In the genomic region with DNA sequence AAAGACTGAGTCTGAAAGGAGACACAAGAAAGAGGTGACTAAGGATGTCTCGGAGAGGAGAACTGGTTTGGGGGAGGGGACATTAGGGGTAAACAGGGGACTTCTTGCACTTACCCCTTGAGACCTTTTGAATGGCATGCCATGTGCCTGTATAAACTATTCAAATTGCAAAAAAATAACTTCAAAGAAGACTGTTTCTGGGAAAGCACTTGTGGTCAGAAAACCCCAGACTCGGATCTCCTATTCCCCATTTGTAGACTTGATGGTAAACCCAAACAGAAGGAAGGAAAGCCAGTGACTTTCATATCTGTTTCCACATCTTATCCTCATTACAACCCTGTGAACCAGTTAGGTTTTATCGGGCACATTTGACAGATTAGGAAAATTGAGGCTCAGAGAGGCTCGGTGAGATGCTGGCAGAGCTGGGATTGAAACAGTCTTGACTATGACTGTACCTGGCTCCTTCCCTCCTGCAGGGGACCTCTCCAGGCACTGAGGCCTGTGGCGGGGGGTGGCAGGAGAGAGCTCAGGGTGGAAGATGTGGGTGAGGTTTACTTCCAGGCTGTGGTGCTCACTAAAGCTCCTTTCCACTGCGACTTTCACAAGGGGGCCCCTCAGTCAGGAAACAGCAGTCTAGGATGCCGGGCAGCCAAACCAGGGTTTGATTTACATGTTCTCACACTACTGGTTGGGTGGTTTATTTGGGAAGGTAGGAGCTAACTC, we compare ENCODE assay signal across 1 cellular context.
TF ChIP-seq lines count a peak whose summit lies in the region.

No MANE protein-coding gene starts in this region.

TF ChIP-seq in HepG2, 621 proteins besides CTCF, POLR2A, EP300 and RAD21:
- no peak for TF ChIP-seq SRSF4 (IDR thresholded peaks at IDR 0.05; ENCODE audit: low read depth, low read length, poor library complexity, severe bottlenecking)
- no peak for TF ChIP-seq KDM1A (CRISPR knock-in tag; IDR thresholded peaks at IDR 0.05)
- TF ChIP-seq ZNF691 (CRISPR knock-in tag; IDR thresholded peaks at IDR 0.05; ENCODE audit: borderline replicate concordance, low read depth), result no peak
- no peak for TF ChIP-seq ZNF639 (CRISPR knock-in tag; conservative IDR thresholded peaks at IDR 0.05)
- TF ChIP-seq, protein P1, sequence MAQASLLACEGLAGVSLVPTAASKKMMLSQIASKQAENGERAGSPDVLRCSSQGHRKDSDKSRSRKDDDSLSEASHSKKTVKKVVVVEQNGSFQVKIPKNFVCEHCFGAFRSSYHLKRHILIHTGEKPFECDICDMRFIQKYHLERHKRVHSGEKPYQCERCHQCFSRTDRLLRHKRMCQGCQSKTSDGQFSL (CRISPR knock-in tag; IDR thresholded peaks at IDR 0.05), result no peak
- TF ChIP-seq MAZ (IDR thresholded peaks at IDR 0.05; ENCODE audit: borderline replicate concordance, low read depth, low read length), result no peak
- TF ChIP-seq MAZ (CRISPR knock-in tag; IDR thresholded peaks at IDR 0.05; ENCODE audit: low read depth), result no peak
- no peak for TF ChIP-seq ZFP91 (CRISPR knock-in tag; IDR thresholded peaks at IDR 0.05; ENCODE audit: borderline replicate concordance)
- no peak for TF ChIP-seq ARNT2 (CRISPR knock-in tag; IDR thresholded peaks at IDR 0.05; ENCODE audit: low read depth)
- TF ChIP-seq, protein P2, sequence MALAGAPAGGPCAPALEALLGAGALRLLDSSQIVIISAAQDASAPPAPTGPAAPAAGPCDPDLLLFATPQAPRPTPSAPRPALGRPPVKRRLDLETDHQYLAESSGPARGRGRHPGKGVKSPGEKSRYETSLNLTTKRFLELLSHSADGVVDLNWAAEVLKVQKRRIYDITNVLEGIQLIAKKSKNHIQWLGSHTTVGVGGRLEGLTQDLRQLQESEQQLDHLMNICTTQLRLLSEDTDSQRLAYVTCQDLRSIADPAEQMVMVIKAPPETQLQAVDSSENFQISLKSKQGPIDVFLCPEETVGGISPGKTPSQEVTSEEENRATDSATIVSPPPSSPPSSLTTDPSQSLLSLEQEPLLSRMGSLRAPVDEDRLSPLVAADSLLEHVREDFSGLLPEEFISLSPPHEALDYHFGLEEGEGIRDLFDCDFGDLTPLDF (CRISPR knock-in tag; IDR thresholded peaks at IDR 0.05), result no peak
- no peak for TF ChIP-seq LCORL (IDR thresholded peaks at IDR 0.05)
- TF ChIP-seq LCORL (CRISPR knock-in tag; IDR thresholded peaks at IDR 0.05), result no peak
- TF ChIP-seq ZKSCAN5 (CRISPR knock-in tag; IDR thresholded peaks at IDR 0.05), result no peak
- TF ChIP-seq, protein P3, sequence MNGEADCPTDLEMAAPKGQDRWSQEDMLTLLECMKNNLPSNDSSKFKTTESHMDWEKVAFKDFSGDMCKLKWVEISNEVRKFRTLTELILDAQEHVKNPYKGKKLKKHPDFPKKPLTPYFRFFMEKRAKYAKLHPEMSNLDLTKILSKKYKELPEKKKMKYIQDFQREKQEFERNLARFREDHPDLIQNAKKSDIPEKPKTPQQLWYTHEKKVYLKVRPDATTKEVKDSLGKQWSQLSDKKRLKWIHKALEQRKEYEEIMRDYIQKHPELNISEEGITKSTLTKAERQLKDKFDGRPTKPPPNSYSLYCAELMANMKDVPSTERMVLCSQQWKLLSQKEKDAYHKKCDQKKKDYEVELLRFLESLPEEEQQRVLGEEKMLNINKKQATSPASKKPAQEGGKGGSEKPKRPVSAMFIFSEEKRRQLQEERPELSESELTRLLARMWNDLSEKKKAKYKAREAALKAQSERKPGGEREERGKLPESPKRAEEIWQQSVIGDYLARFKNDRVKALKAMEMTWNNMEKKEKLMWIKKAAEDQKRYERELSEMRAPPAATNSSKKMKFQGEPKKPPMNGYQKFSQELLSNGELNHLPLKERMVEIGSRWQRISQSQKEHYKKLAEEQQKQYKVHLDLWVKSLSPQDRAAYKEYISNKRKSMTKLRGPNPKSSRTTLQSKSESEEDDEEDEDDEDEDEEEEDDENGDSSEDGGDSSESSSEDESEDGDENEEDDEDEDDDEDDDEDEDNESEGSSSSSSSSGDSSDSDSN (CRISPR knock-in tag; IDR thresholded peaks at IDR 0.05), result no peak
- TF ChIP-seq SMARCE1 (IDR thresholded peaks at IDR 0.05; ENCODE audit: borderline replicate concordance), result no peak
- no peak for TF ChIP-seq SYNCRIP (IDR thresholded peaks at IDR 0.05; ENCODE audit: insufficient read depth, low read depth, low read length)
- no peak for TF ChIP-seq TBX2 (CRISPR knock-in tag; IDR thresholded peaks at IDR 0.05; ENCODE audit: borderline replicate concordance)
- TF ChIP-seq NCOR1 (IDR thresholded peaks at IDR 0.05; ENCODE audit: borderline replicate concordance, low read length), result no peak
